ENCODE assay signal across 1 cellular context in genomic region chr14:103333754-103334643, GRCh38.
TF ChIP-seq lines count a peak whose summit lies in the region.

Gene EIF5 (plus strand): TSS chr14:103334237. CDS start chr14:103335861, 1,624 bp downstream.

TF ChIP-seq in HepG2, 621 proteins besides CTCF, POLR2A, EP300 and RAD21 (continued from another document and continues in another):
- TF ChIP-seq ZNF704 (CRISPR knock-in tag; IDR thresholded peaks at IDR 0.05; ENCODE audit: borderline replicate concordance) (0 out of 2 replicates have a peak, but pooled peaks have one; percentile 30), ZNF709 (CRISPR knock-in tag; IDR thresholded peaks at IDR 0.05) (peak; percentile 91), ZNF280B (CRISPR knock-in tag; IDR thresholded peaks at IDR 0.05; ENCODE audit: borderline replicate concordance) (no peak), THAP9 (CRISPR knock-in tag; IDR thresholded peaks at IDR 0.05; ENCODE audit: borderline replicate concordance) (peak; percentile 68; the same call in 1 of the 2 replicates), ZFX (CRISPR knock-in tag; IDR thresholded peaks at IDR 0.05; ENCODE audit: low read depth) (peak; percentile 94), KDM5A (IDR thresholded peaks at IDR 0.05; ENCODE audit: borderline replicate concordance, low read length) (peak; percentile 26; the same call in 1 of the 2 replicates), ZHX2 (IDR thresholded peaks at IDR 0.05; ENCODE audit: low read depth) (peak; percentile 44), ZHX2 (CRISPR knock-in tag; IDR thresholded peaks at IDR 0.05; ENCODE audit: borderline replicate concordance) (no peak; the same call in 1 of the 2 replicates), ZBTB4 (CRISPR knock-in tag; IDR thresholded peaks at IDR 0.05; ENCODE audit: borderline replicate concordance) (peak; percentile 45; the same call in 1 of the 2 replicates), ZNF773 (CRISPR knock-in tag; IDR thresholded peaks at IDR 0.05; ENCODE audit: borderline replicate concordance) (0 out of 2 replicates have a peak, but pooled peaks have one; percentile 1), ZNF570 (CRISPR knock-in tag; IDR thresholded peaks at IDR 0.05; ENCODE audit: borderline replicate concordance) (no peak; the same call in 1 of the 2 replicates), PPARG (CRISPR knock-in tag; conservative IDR thresholded peaks at IDR 0.05) (0 out of 2 replicates have a peak, but pooled peaks have one; percentile 27), MYPOP (CRISPR knock-in tag; IDR thresholded peaks at IDR 0.05) (peak; percentile 92), ZNF563 (CRISPR knock-in tag; IDR thresholded peaks at IDR 0.05) (peak; percentile 65), RAD51 (IDR thresholded peaks at IDR 0.05; ENCODE audit: borderline replicate concordance) (no peak), TBX2 (CRISPR knock-in tag; IDR thresholded peaks at IDR 0.05; ENCODE audit: borderline replicate concordance) (peak; percentile 77), ZNF232 (CRISPR knock-in tag; IDR thresholded peaks at IDR 0.05; ENCODE audit: borderline replicate concordance) (peak; percentile 21; the same call in 1 of the 2 replicates), ZBTB7A (CRISPR knock-in tag; IDR thresholded peaks at IDR 0.05) (peak; percentile 67; the same call in 1 of the 2 replicates), ARNT (IDR thresholded peaks at IDR 0.05) (no peak), PRPF4 (IDR thresholded peaks at IDR 0.05; ENCODE audit: low read depth, low read length, poor library complexity, severe bottlenecking) (no peak), ZNF382 (CRISPR knock-in tag; IDR thresholded peaks at IDR 0.05; ENCODE audit: borderline replicate concordance) (no peak), ZNF883 (CRISPR knock-in tag; IDR thresholded peaks at IDR 0.05; ENCODE audit: not compliant biosample characterization) (no peak), MBNL3 (CRISPR knock-in tag; conservative IDR thresholded peaks at IDR 0.05) (no peak), ZNF556 (CRISPR knock-in tag; IDR thresholded peaks at IDR 0.05; ENCODE audit: borderline replicate concordance) (no peak), HINFP (CRISPR knock-in tag; IDR thresholded peaks at IDR 0.05; ENCODE audit: low read depth) (peak; percentile 93), ZFAT (CRISPR knock-in tag; conservative IDR thresholded peaks at IDR 0.05) (no peak), ZFP36L1 (CRISPR knock-in tag; IDR thresholded peaks at IDR 0.05) (0 out of 2 replicates have a peak, but pooled peaks have one; percentile 9), CSRNP2 (CRISPR knock-in tag; conservative IDR thresholded peaks at IDR 0.05; ENCODE audit: low read depth) (no peak), ZNF20 (CRISPR knock-in tag; IDR thresholded peaks at IDR 0.05) (peak; percentile 90; the same call in 1 of the 2 replicates), NR2F6 (IDR thresholded peaks at IDR 0.05) (no peak), NR2F6 (CRISPR knock-in tag; IDR thresholded peaks at IDR 0.05) (no peak; the same call in 1 of the 2 replicates), FOXO1 (CRISPR knock-in tag; IDR thresholded peaks at IDR 0.05) (no peak), CERS6 (CRISPR knock-in tag; IDR thresholded peaks at IDR 0.05) (no peak), IRF9 (CRISPR knock-in tag; IDR thresholded peaks at IDR 0.05; ENCODE audit: borderline replicate concordance) (peak; percentile 38; the same call in 1 of the 2 replicates)
